ENCODE assay signal across 9 cellular contexts in genomic region chr10:63798599-63799498, GRCh38.
DNase-seq lines count a peak whose midpoint lies in the region; ATAC-seq and TF ChIP-seq lines count a peak whose summit lies in the region.
"Had no signal": no experiment of that assay in that cellular context is flagged by ENCODE, and none has a peak within 500 bp of the region (broad histone marks: within the 10 kb centered on the region; RNA-seq: fewer than 3 reads in every experiment).

No MANE protein-coding gene starts in this region.

- 0 out of 4 replicates have a peak, but pooled peaks of 1 of the 2 experiments have one; percentile 15 for TF ChIP-seq CTCF in GM23338 (conservative IDR thresholded peaks at IDR 0.05; ENCODE audit: low read depth in 2 of 2)
- TF ChIP-seq CTCF in ascending aorta (IDR thresholded peaks at IDR 0.05) = peak in 1 of 3 experiments; percentile 24
- TF ChIP-seq CTCF in right atrium auricular region (IDR thresholded peaks at IDR 0.05) = peak in 1 of 2 donors; percentile 35

- peaks cover 10% of the 10 kb centered on the region; the same call in 1 of the 2 replicates for H3K4me1 ChIP-seq in GM23338 (ENCODE audit: insufficient read depth)
- H3K4me1 ChIP-seq in ascending aorta = peaks cover 5 to 18% of the 10 kb centered on the region in 2 donors
- H3K4me1 ChIP-seq in right atrium auricular region = peaks cover 0 to 19% of the 10 kb centered on the region in 2 donors

- no peaks in the 10 kb centered on the region for H3K27me3 ChIP-seq in GM23338 (ENCODE audit: insufficient read depth)
- H3K27me3 ChIP-seq in ascending aorta = no peaks in the 10 kb centered on the region
- no peaks in the 10 kb centered on the region for H3K27me3 ChIP-seq in right atrium auricular region

- no peaks in the 10 kb centered on the region for H3K36me3 Mint-ChIP-seq in GM23338 (ENCODE audit: low read depth)

- H3K36me3 ChIP-seq in GM23338 (ENCODE audit: insufficient read depth) (no peaks in the 10 kb centered on the region), ascending aorta (no peaks in the 10 kb centered on the region), right atrium auricular region (no peaks in the 10 kb centered on the region)

- H2AFZ ChIP-seq in GM23338 = peak overlapping the region; percentile 23

- intact Hi-C loops in ascending aorta (cut with DNase I) = loop anchor here (1.0 to 5.0 kb wide), 3 partner anchors 77 to 332 kb away; partner anchors contain the start of gene JMJD1C

- H3K79me2 ChIP-seq in GM23338 (replicated peaks; ENCODE audit: insufficient read depth) = no peaks in the 10 kb centered on the region

- no peak overlapping the region for H3K4me3 Mint-ChIP-seq in GM23338

- no peaks in the 10 kb centered on the region for H3K9me3 Mint-ChIP-seq in GM23338

- no peaks in the 10 kb centered on the region for H3F3A ChIP-seq in GM23338 (replicated peaks; ENCODE audit: low read depth)

- H3K27ac Mint-ChIP-seq in GM23338 = no peak overlapping the region

- H3K27ac ChIP-seq in GM23338 (ENCODE audit: low read depth) = no peak overlapping the region
- peak overlapping the region; percentile 73 to 74 for H3K27ac ChIP-seq in ascending aorta
- H3K27ac ChIP-seq in right atrium auricular region = peak overlapping the region; percentile 61 to 66

- H3K4me3 ChIP-seq in GM23338 (no peak overlapping the region), ascending aorta (peak overlapping the region in 1 of 2 donors; percentile 35), right atrium auricular region (peak overlapping the region in 1 of 2 donors; percentile 0), skeletal muscle cell (ENCODE audit: low read depth, low read length) (no peak overlapping the region)

- no peaks in the 10 kb centered on the region for H3K9me2 ChIP-seq in GM23338 (ENCODE audit: insufficient read depth)

- no peaks in the 10 kb centered on the region for H4K20me1 ChIP-seq in GM23338 (replicated peaks; ENCODE audit: insufficient read depth)

- DNase-seq in GM23338 (ENCODE audit: low spot score) (peak; percentile 26), ascending aorta (ENCODE audit: low spot score in 2 of 2) (peak; percentile 58 to 91), right atrium auricular region (ENCODE audit: low spot score) (peak; percentile 91), skeletal muscle cell (ENCODE audit: low read depth) (peak; percentile 94), NCI-H2227 treated with DMSO at 0.1 percent for 48 hours (lab: John Stamatoyannopoulos, UW) (no peak)
- DNase-seq: NCI-H2081 treated with DMSO at 0.1 percent for 48 hours had no signal

- H3K27me3 Mint-ChIP-seq in GM23338 (ENCODE audit: insufficient read depth, low read depth, poor library complexity) = no peaks in the 10 kb centered on the region

- H3K9me3 ChIP-seq in ascending aorta (no peaks in the 10 kb centered on the region), right atrium auricular region (no peaks in the 10 kb centered on the region)

- peaks cover 15% of the 10 kb centered on the region for H3K4me1 Mint-ChIP-seq in GM23338

- ATAC-seq in GM23338 (peak; percentile 54), HG03432 (IDR thresholded peaks at IDR 0.05; ENCODE audit: unreplicated experiment) (no peak), GM19455 (IDR thresholded peaks at IDR 0.05; ENCODE audit: unreplicated experiment) (no peak), HG03097 (IDR thresholded peaks at IDR 0.05; ENCODE audit: low FRiP score, unreplicated experiment) (no peak)

- peak overlapping the region; percentile 36 for H3K4me2 ChIP-seq in GM23338

TF ChIP-seq in GM23338, 12 proteins besides CTCF, POLR2A, EP300 and RAD21 (continues in another document):
- TF ChIP-seq EZH2phosphoT487 (IDR thresholded peaks at IDR 0.05; ENCODE audit: unreplicated experiment) (no peak), ETS1 (IDR thresholded peaks at IDR 0.05) (no peak), ZNF462 (CRISPR knock-in tag; IDR thresholded peaks at IDR 0.05) (no peak), JUNB (IDR thresholded peaks at IDR 0.05; ENCODE audit: unreplicated experiment) (no peak), ZNF114 (CRISPR knock-in tag; IDR thresholded peaks at IDR 0.05) (no peak)
